8 cellular contexts compared by ENCODE assay signal in the genomic region with DNA sequence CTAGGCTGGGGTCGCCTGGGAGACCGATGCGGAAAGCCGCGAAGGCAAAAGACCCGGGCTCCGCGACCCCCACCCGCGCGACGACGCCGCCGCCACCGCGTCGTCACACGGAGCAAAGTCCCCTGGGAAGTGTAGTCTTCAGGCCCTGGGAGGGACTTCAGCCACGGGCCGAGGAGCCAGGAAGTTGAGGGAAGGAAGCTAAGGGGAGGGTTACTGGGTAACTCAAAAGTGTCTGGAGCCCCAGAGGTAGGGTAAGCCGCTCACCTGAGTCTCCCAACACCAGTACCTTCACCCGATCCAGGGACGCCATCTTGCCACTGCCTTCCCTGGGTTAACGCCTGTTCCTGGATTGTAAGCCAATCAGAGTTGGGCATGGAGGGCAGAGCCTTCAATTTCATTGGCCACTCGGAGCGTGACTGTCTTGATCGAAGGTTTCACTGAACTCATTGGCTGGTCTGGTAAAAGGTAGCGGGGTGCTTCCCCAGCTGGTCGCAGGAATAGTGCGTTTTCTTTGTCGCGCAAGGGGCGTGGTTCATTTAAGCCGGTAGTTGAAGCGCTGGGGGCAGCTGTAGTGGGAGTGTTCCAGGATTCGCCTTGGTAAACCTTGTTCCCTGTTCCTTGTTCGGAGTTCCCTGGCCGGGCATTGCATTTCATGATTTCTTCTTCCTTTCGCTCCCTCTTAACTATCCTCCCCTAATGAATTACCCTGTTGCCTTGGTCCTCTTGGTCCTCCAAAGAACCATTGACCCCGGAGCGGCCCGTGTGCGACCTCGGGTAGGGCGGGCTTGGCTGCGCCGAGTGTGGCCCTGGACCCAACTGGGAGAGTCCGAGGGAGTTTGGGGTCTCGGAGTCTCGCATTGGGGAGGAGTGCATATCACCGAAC. TPM values are rescaled to one million over a fixed set of nuclear protein-coding genes. Genes with fewer than 3 reads are reported as not detected.
A peak's percentile ranks its signal among the peaks of the same experiment; 100 is the strongest.
DNase-seq lines count a peak whose midpoint lies in the region; ATAC-seq and TF ChIP-seq lines count a peak whose summit lies in the region.

A gene (plus strand): TSS at position 547 of the 883 bp plus-strand sequence. CDS start 7,809 bp downstream, outside the sequence.
A gene with protein sequence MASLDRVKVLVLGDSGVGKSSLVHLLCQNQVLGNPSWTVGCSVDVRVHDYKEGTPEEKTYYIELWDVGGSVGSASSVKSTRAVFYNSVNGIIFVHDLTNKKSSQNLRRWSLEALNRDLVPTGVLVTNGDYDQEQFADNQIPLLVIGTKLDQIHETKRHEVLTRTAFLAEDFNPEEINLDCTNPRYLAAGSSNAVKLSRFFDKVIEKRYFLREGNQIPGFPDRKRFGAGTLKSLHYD (minus strand): TSS at position 319 of the 883 bp plus-strand sequence. CDS start 9 bp downstream, at position 310.

- peaks cover 9% of the 10 kb centered on the region for H3K4me1 ChIP-seq in RWPE2 (ENCODE audit: insufficient read depth, poor library complexity, severe bottlenecking)

- no peak for TF ChIP-seq CTCF in RWPE2 (IDR thresholded peaks at IDR 0.05; ENCODE audit: poor library complexity, severe bottlenecking)
- TF ChIP-seq CTCF in fibroblast of mammary gland (conservative IDR thresholded peaks at IDR 0.05; ENCODE audit: control insufficient read depth, insufficient read depth, low read depth, low read length), result no peak

- H3K27me3 ChIP-seq in RWPE2 (ENCODE audit: insufficient read depth, poor library complexity, severe bottlenecking), result no peaks in the 10 kb centered on the region

- 0 out of 2 replicates have a peak, but pooled peaks cover 10% of the 10 kb centered on the region for H3K36me3 ChIP-seq in RWPE2 (ENCODE audit: low read depth)

- peak; percentile 100 for DNase-seq in EH (ENCODE audit: low read depth)
- peak; percentile 100 for DNase-seq in H4 (ENCODE audit: low spot score)
- DNase-seq in LoVo (ENCODE audit: low spot score), result peak; percentile 97
- peak; percentile 92 for DNase-seq in RWPE2 (ENCODE audit: low spot score)
- peak; percentile 95 for DNase-seq in activated T-helper 2 cell treated with anti-CD3 and anti-CD28 coated beads, Interferon-gamma antibody, Interleukin-2, Interleukin-4, amounts not matched to agents 10 μg/mL and 5 μg/mL and 100 μg/mL, durations not matched to agents 14 hours and 24 hours and 36 hours (ENCODE audit: low spot score)
- DNase-seq in fibroblast of mammary gland (ENCODE audit: low read depth), result peak; percentile 100
- peak; percentile 80 to 98 (median 98) for DNase-seq in naive thymus-derived CD8-positive, alpha-beta T cell
- DNase-seq in stimulated activated naive CD4-positive, alpha-beta T cell (lab: John Stamatoyannopoulos, UW), result peak; percentile 92 to 98 (median 97)

- H3K4me3 ChIP-seq in RWPE2 (ENCODE audit: severe bottlenecking), result peak within 1 kb of the TSS; percentile 89
- peak within 1 kb of the TSS; percentile 96 for H3K4me3 ChIP-seq in fibroblast of mammary gland (ENCODE audit: control insufficient read depth, low read depth, low read length)

- H3K27ac ChIP-seq in RWPE2 (ENCODE audit: poor library complexity, severe bottlenecking), result peak within 1 kb of the TSS; percentile 69

- peaks cover 15% of the 10 kb centered on the region for H3K4me1 Mint-ChIP-seq in activated T-helper 2 cell treated with anti-CD3 and anti-CD28 coated beads, Interferon-gamma antibody, Interleukin-2, Interleukin-4, amounts not matched to agents 10 μg/mL and 5 μg/mL and 100 μg/mL, durations not matched to agents 14 hours and 24 hours and 36 hours (ENCODE audit: low read depth)
- peaks cover 22 to 51% (median 41%) of the 10 kb centered on the region in 4 donors for H3K4me1 Mint-ChIP-seq in naive thymus-derived CD8-positive, alpha-beta T cell

- H3K9me3 ChIP-seq in RWPE2 (ENCODE audit: severe bottlenecking), result no peaks in the 10 kb centered on the region

- POLR2A ChIA-PET in naive thymus-derived CD8-positive, alpha-beta T cell (lab: Charles Lee), result interaction anchor here (0.5 to 4.8 kb wide), 17 partner anchors 10 to 393 kb away, joined by 3 to 48 read pairs (median 5); a partner anchor contains a TSS

- peak; percentile 99 for ATAC-seq in RWPE2 (ENCODE audit: low read depth)
- ATAC-seq in naive thymus-derived CD8-positive, alpha-beta T cell, result peak; percentile 96

- H3K27ac Mint-ChIP-seq in activated T-helper 2 cell treated with anti-CD3 and anti-CD28 coated beads, Interferon-gamma antibody, Interleukin-2, Interleukin-4, amounts not matched to agents 10 μg/mL and 5 μg/mL and 100 μg/mL, durations not matched to agents 14 hours and 24 hours and 36 hours, result peak within 1 kb of the TSS; percentile 97
- peak within 1 kb of the TSS; percentile 95 to 99 (median 98) for H3K27ac Mint-ChIP-seq in naive thymus-derived CD8-positive, alpha-beta T cell

- peaks cover 28% of the 10 kb centered on the region for H3K36me3 Mint-ChIP-seq in activated T-helper 2 cell treated with anti-CD3 and anti-CD28 coated beads, Interferon-gamma antibody, Interleukin-2, Interleukin-4, amounts not matched to agents 10 μg/mL and 5 μg/mL and 100 μg/mL, durations not matched to agents 14 hours and 24 hours and 36 hours (ENCODE audit: low read depth)
- H3K36me3 Mint-ChIP-seq in naive thymus-derived CD8-positive, alpha-beta T cell, result peaks cover 0 to 9% (median 2%) of the 10 kb centered on the region in 3 donors

- peak within 1 kb of the TSS; percentile 95 for H3K4me3 Mint-ChIP-seq in activated T-helper 2 cell treated with anti-CD3 and anti-CD28 coated beads, Interferon-gamma antibody, Interleukin-2, Interleukin-4, amounts not matched to agents 10 μg/mL and 5 μg/mL and 100 μg/mL, durations not matched to agents 14 hours and 24 hours and 36 hours (ENCODE audit: low read depth)
- peak within 1 kb of the TSS; percentile 87 to 98 (median 95) for H3K4me3 Mint-ChIP-seq in naive thymus-derived CD8-positive, alpha-beta T cell

- H3K9me3 Mint-ChIP-seq in activated T-helper 2 cell treated with anti-CD3 and anti-CD28 coated beads, Interferon-gamma antibody, Interleukin-2, Interleukin-4, amounts not matched to agents 10 μg/mL and 5 μg/mL and 100 μg/mL, durations not matched to agents 14 hours and 24 hours and 36 hours, result no peaks in the 10 kb centered on the region
- H3K9me3 Mint-ChIP-seq in naive thymus-derived CD8-positive, alpha-beta T cell, result peaks cover 0 to 1% (median 0%) of the 10 kb centered on the region in 9 donors

- intact Hi-C loops in activated T-helper 2 cell treated with anti-CD3 and anti-CD28 coated beads, Interferon-gamma antibody, Interleukin-2, Interleukin-4, amounts not matched to agents 10 μg/mL and 5 μg/mL and 100 μg/mL, durations not matched to agents 14 hours and 24 hours and 36 hours (cut with micrococcal nuclease), result loop anchor here (1.0 to 10.0 kb wide), 4 partner anchors 32 to 1278 kb away; a partner anchor contains a TSS

- H3K27me3 Mint-ChIP-seq in activated T-helper 2 cell treated with anti-CD3 and anti-CD28 coated beads, Interferon-gamma antibody, Interleukin-2, Interleukin-4, amounts not matched to agents 10 μg/mL and 5 μg/mL and 100 μg/mL, durations not matched to agents 14 hours and 24 hours and 36 hours (ENCODE audit: low read depth), result no peaks in the 10 kb centered on the region
- no peaks in the 10 kb centered on the region for H3K27me3 Mint-ChIP-seq in naive thymus-derived CD8-positive, alpha-beta T cell

RNA-seq across cellular contexts. Expression of the first gene that starts in this region (rescaled TPM):
- total RNA-seq in H4 (2014; rRNA removed; shearing (Covaris generic)), result 22.4 and 26.0 TPM in 2 replicates
- total RNA-seq in activated T-helper 2 cell treated with anti-CD3 and anti-CD28 coated beads, Interferon-gamma antibody, Interleukin-2, Interleukin-4, amounts not matched to agents 10 μg/mL and 5 μg/mL and 100 μg/mL, durations not matched to agents 14 hours and 24 hours and 36 hours, result 23.3 and 24.7 TPM in 2 replicates
- total RNA-seq in naive thymus-derived CD8-positive, alpha-beta T cell, result 10 to 100 TPM; 23.9 to 26.5 TPM
- polyA plus RNA-seq in naive thymus-derived CD8-positive, alpha-beta T cell, result 10 to 100 TPM; 10.9 to 15.9 (median 11.5) TPM

RNA-seq across cellular contexts. Expression of the second gene that starts in this region (rescaled TPM):
- total RNA-seq in H4 (2014; rRNA removed; shearing (Covaris generic)), result 30.6 and 31.6 TPM in 2 replicates
- 26.6 and 30.8 TPM in 2 replicates for total RNA-seq in activated T-helper 2 cell treated with anti-CD3 and anti-CD28 coated beads, Interferon-gamma antibody, Interleukin-2, Interleukin-4, amounts not matched to agents 10 μg/mL and 5 μg/mL and 100 μg/mL, durations not matched to agents 14 hours and 24 hours and 36 hours
- total RNA-seq in naive thymus-derived CD8-positive, alpha-beta T cell, result 10 to 100 TPM; 34.9 to 39.5 TPM
- 10 to 100 TPM; 29.5 to 41.9 (median 39.0) TPM for polyA plus RNA-seq in naive thymus-derived CD8-positive, alpha-beta T cell

Comparison
In these comparisons a context has a peak if more than half of its experiments do, and no peak if none do; other contexts are left out.
1. Peak in every context shown above with its lines: DNase-seq, ATAC-seq, H3K4me3 ChIP-seq and H3K27ac ChIP-seq.